In genomic region chr16:26857371-26857770, GRCh38 we compare ENCODE assay signal across 23 cellular contexts.
DNase-seq lines count a peak whose midpoint lies in the region; ATAC-seq, FAIRE-seq and TF ChIP-seq lines count a peak whose summit lies in the region.
"Had no signal": no experiment of that assay in that cellular context is flagged by ENCODE, and none has a peak within 500 bp of the region (broad histone marks: within the 10 kb centered on the region; RNA-seq: fewer than 3 reads in every experiment).

No MANE protein-coding gene starts in this region.

- H3K4me3 ChIP-seq in H1 (ENCODE audit: extremely low read depth in 1 of 4, insufficient read depth in 2 of 4, low read depth in 3 of 4, low read length in 4 of 4): no peak overlapping the region
- H3K4me3 ChIP-seq: GM12878, GM23248 had no signal

- H3K4me2 ChIP-seq in H1 (ENCODE audit: insufficient read depth in 1 of 2, low read depth in 2 of 2, low read length in 2 of 2): no peak overlapping the region

- H2BK20ac ChIP-seq in H1 (ENCODE audit: low read length): no peak overlapping the region

- no peaks in the 10 kb centered on the region for H3K27me3 ChIP-seq in H1 (replicated peaks in 1 of 4; ENCODE audit: control insufficient read depth in 3 of 4, extremely low read depth in 1 of 4, insufficient read depth in 3 of 4, low read length in 3 of 4)
- H3K27me3 ChIP-seq: BE2C had no signal

- no peak overlapping the region for H2BK120ac ChIP-seq in H1 (replicated peaks; ENCODE audit: low read depth, low read length)

- no peaks in the 10 kb centered on the region for H3K79me2 ChIP-seq in H1 (ENCODE audit: control insufficient read depth in 1 of 2, insufficient read depth in 2 of 2, low read length in 2 of 2)

- POLR2A ChIA-PET in H1 (lab: Charles Lee; ENCODE audit: partially characterized antibody): no interaction called here

- no peak overlapping the region for H2AFZ ChIP-seq in H1 (ENCODE audit: low read length)
- H2AFZ ChIP-seq: GM23248 had no signal

- no peak for FAIRE-seq in H1 (lab: Jason Lieb, UNC)
- FAIRE-seq: A204.1, GM12878, H54 had no signal

- no peak overlapping the region for H2BK15ac ChIP-seq in H1 (ENCODE audit: low read length)

- H3K23ac ChIP-seq in H1 (ENCODE audit: insufficient read length): no peak overlapping the region

- DNase-seq in MV-4-11 (lab: John Stamatoyannopoulos, UW) (peak; percentile 28), NCI-H69 (lab: John Stamatoyannopoulos, UW) (peak; percentile 16), H1 (ENCODE audit: low read depth in 1 of 2, low spot score in 2 of 2) (no peak)
- no peak for DNase-seq in stimulated activated CD4-positive, alpha-beta T cell treated with anti-CD3 and anti-CD28 coated beads, Interleukin-15, amount 100 ng/mL, for 24 hours
- DNase-seq: ACHN; BE2C; C1 segment of cervical spinal cord; CD4-positive, CD25-positive, alpha-beta regulatory T cell; CD8-positive, alpha-beta memory T cell; COR-L47; DMS 273 treated with DMSO at 0.1 percent for 48 hours; DMS53; DND-41; EL; GM23248; HFFc6 had no signal

- H2BK5ac ChIP-seq in H1 (ENCODE audit: low read depth, low read length): no peak overlapping the region

- TF ChIP-seq RAD21 in H1 (IDR thresholded peaks at IDR 0.05 in 1 of 2, conservative IDR thresholded peaks at IDR 0.05 in 1 of 2; ENCODE audit: low read depth in 2 of 2, low read length in 2 of 2): peak; percentile 13 to 17; a peak in 3 of 4 replicates

- no peaks in the 10 kb centered on the region for H3K4me1 ChIP-seq in H1 (replicated peaks in 1 of 4; ENCODE audit: control insufficient read depth in 3 of 4, insufficient read depth in 4 of 4, low read length in 3 of 4)
- H3K4me1 ChIP-seq: BE2C had no signal

- no peak overlapping the region for H2AK5ac ChIP-seq in H1 (ENCODE audit: low read depth, low read length)

- no peak overlapping the region for H4K5ac ChIP-seq in H1 (ENCODE audit: insufficient read length, low read depth, low read length)

- H4K20me1 ChIP-seq in H1 (replicated peaks in 1 of 2; ENCODE audit: control insufficient read depth in 1 of 2, insufficient read depth in 2 of 2, low read length in 2 of 2): no peaks in the 10 kb centered on the region

- no peak for TF ChIP-seq CTCF in H1 (IDR thresholded peaks at IDR 0.05; ENCODE audit: control extremely low read depth in 1 of 3, insufficient read depth in 1 of 3, low read depth in 1 of 3, low read length in 3 of 3)

- TF ChIP-seq POLR2A in H1 (IDR thresholded peaks at IDR 0.05; ENCODE audit: control extremely low read depth in 1 of 2, low read depth in 2 of 2, low read length in 2 of 2) (no peak), GM18505 (IDR thresholded peaks at IDR 0.05; ENCODE audit: borderline replicate concordance, extremely low read depth, insufficient read depth, insufficient read length) (no peak)

- H3K56ac ChIP-seq in H1 (replicated peaks; ENCODE audit: insufficient read length, low read depth, low read length): no peak overlapping the region

- no peak overlapping the region for H4K8ac ChIP-seq in H1 (ENCODE audit: extremely low read depth, insufficient read depth, low read length)

- no peak overlapping the region for H3K18ac ChIP-seq in H1 (ENCODE audit: extremely low read depth, low read length)

- H3K36me3 ChIP-seq in H1 (ENCODE audit: control insufficient read depth in 2 of 4, insufficient read depth in 4 of 4, low read length in 3 of 4): no peaks in the 10 kb centered on the region
- H3K36me3 ChIP-seq: BE2C had no signal

- no peak for TF ChIP-seq EP300 in H1 (IDR thresholded peaks at IDR 0.05; ENCODE audit: borderline replicate concordance in 1 of 2, low read depth in 2 of 2, low read length in 2 of 2)

- no peak overlapping the region for H3K14ac ChIP-seq in H1 (ENCODE audit: insufficient read length)

- no peak overlapping the region for H3K9ac ChIP-seq in H1 (replicated peaks in 1 of 4; ENCODE audit: extremely low read depth in 1 of 4, low read depth in 3 of 4, low read length in 3 of 4)
- H3K9ac ChIP-seq: GM23248 had no signal

- ATAC-seq in GM18505 (IDR thresholded peaks at IDR 0.05; ENCODE audit: unreplicated experiment) (no peak), GM18519 (IDR thresholded peaks at IDR 0.05; ENCODE audit: low FRiP score, unreplicated experiment) (no peak)
- ATAC-seq: GM12878, HCT116 had no signal

- H4K91ac ChIP-seq in H1 (replicated peaks; ENCODE audit: insufficient read length, low read length): no peak overlapping the region

- H3K79me1 ChIP-seq in H1 (ENCODE audit: low read depth, low read length): no peaks in the 10 kb centered on the region

- no peaks in the 10 kb centered on the region for H3K23me2 ChIP-seq in H1 (ENCODE audit: low read depth, low read length)

- CTCF ChIA-PET in H1 (lab: Charles Lee; ENCODE audit: partially characterized antibody): no interaction called here

- WGBS in H1 (ENCODE audit: extremely low coverage in 1 of 2, insufficient coverage in 1 of 2, insufficient read length in 1 of 2, insufficient replicate concordance in 2 of 2, low coverage in 1 of 2, low lambda C conversion rate in 2 of 2, missing lambda C conversion rate in 1 of 2), 2 experiments: 84% methylated on average over 4 of the region's 4 CpGs; no CpG with 5 or more reads in 1 of the 2 experiments

- H2BK12ac ChIP-seq in H1 (ENCODE audit: low read depth, low read length): no peak overlapping the region

- H3K27ac ChIP-seq in H1 (ENCODE audit: low read depth, low read length): no peak overlapping the region
- H3K27ac ChIP-seq: GM23248, HL-60 had no signal

- H3K9me3 ChIP-seq in H1 (ENCODE audit: insufficient read depth in 2 of 2, low read depth in 1 of 2, low read length in 1 of 2): peaks cover 0 to 13% of the 10 kb centered on the region in 2 experiments; a peak in 1 of 4 replicates

- H3K4ac ChIP-seq in H1 (replicated peaks; ENCODE audit: insufficient read length, low read depth, low read length): no peak overlapping the region

TF ChIP-seq in H1, 55 proteins besides CTCF, POLR2A, EP300 and RAD21 (continues in another document):
- TF ChIP-seq TAF1 (IDR thresholded peaks at IDR 0.05; ENCODE audit: low read depth, low read length) (no peak), CHD2 (IDR thresholded peaks at IDR 0.05; ENCODE audit: low read length) (no peak), HDAC6 (IDR thresholded peaks at IDR 0.05; ENCODE audit: low read depth, low read length) (no peak), SAP30 (IDR thresholded peaks at IDR 0.05; ENCODE audit: insufficient read depth, insufficient replicate concordance, low read length) (no peak), CHD1 (IDR thresholded peaks at IDR 0.05; ENCODE audit: low read depth, low read length) (no peak), MAX (IDR thresholded peaks at IDR 0.05) (no peak), NRF1 (IDR thresholded peaks at IDR 0.05; ENCODE audit: low read depth, low read length) (no peak), EGR1 (IDR thresholded peaks at IDR 0.05; ENCODE audit: borderline replicate concordance, low read depth, low read length) (no peak), BRCA1 (IDR thresholded peaks at IDR 0.05; ENCODE audit: low read depth, low read length) (no peak), SP4 (IDR thresholded peaks at IDR 0.05; ENCODE audit: low read length) (no peak), CTBP2 (IDR thresholded peaks at IDR 0.05; ENCODE audit: borderline replicate concordance, insufficient read depth, insufficient read length, low read length) (no peak), E2F6 (IDR thresholded peaks at IDR 0.05) (no peak)
- TF ChIP-seq, protein P1, sequence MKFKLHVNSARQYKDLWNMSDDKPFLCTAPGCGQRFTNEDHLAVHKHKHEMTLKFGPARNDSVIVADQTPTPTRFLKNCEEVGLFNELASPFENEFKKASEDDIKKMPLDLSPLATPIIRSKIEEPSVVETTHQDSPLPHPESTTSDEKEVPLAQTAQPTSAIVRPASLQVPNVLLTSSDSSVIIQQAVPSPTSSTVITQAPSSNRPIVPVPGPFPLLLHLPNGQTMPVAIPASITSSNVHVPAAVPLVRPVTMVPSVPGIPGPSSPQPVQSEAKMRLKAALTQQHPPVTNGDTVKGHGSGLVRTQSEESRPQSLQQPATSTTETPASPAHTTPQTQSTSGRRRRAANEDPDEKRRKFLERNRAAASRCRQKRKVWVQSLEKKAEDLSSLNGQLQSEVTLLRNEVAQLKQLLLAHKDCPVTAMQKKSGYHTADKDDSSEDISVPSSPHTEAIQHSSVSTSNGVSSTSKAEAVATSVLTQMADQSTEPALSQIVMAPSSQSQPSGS (IDR thresholded peaks at IDR 0.05; ENCODE audit: low read length): no peak

Comparison
In these comparisons a context has a peak if more than half of its experiments do, and no peak if none do; other contexts are left out.
1. DNase-seq: peak in MV-4-11 (single experiment) and NCI-H69 (single experiment); none in H1 (0 of 2) and stimulated activated CD4-positive, alpha-beta T cell treated with anti-CD3 and anti-CD28 coated beads, Interleukin-15, amount 100 ng/mL, for 24 hours (single experiment).